Comparison of ENCODE assay signal across 11 cellular contexts in genomic region chr13:23621316-23621645, GRCh38. TPM values are rescaled to one million over a fixed set of nuclear protein-coding genes. Genes with fewer than 3 reads are reported as not detected.
DNase-seq lines count a peak whose midpoint lies in the region; ATAC-seq and TF ChIP-seq lines count a peak whose summit lies in the region.
"Had no signal": no experiment of that assay in that cellular context is flagged by ENCODE, and none has a peak within 500 bp of the region (broad histone marks: within the 10 kb centered on the region; RNA-seq: fewer than 3 reads in every experiment).

No MANE protein-coding gene starts in this region.

- H3K36me3 Mint-ChIP-seq in chondrocyte (ENCODE audit: low read depth) (peaks cover 2% of the 10 kb centered on the region), neural crest cell (ENCODE audit: low read depth) (peaks cover 30% of the 10 kb centered on the region)
- H3K36me3 Mint-ChIP-seq: activated naive CD8-positive, alpha-beta T cell had no signal

- TF ChIP-seq CTCF in GM12865 (IDR thresholded peaks at IDR 0.05; ENCODE audit: insufficient read depth, low read depth, low read length, missing control alignments), result no peak
- no peak for TF ChIP-seq CTCF in chondrocyte (IDR thresholded peaks at IDR 0.05)
- no peak for TF ChIP-seq CTCF in neural crest cell (conservative IDR thresholded peaks at IDR 0.05)

- peak; percentile 52 for ATAC-seq in HG02798 (IDR thresholded peaks at IDR 0.05; ENCODE audit: poor library complexity, unreplicated experiment)
- no peak for ATAC-seq in GM21360 (IDR thresholded peaks at IDR 0.05; ENCODE audit: unreplicated experiment)
- ATAC-seq in GM19328 (IDR thresholded peaks at IDR 0.05; ENCODE audit: unreplicated experiment), result no peak

- H3K4me1 Mint-ChIP-seq in chondrocyte (ENCODE audit: low read depth) (peaks cover 36% of the 10 kb centered on the region), neural crest cell (peaks cover 20% of the 10 kb centered on the region)

- H3K4me3 Mint-ChIP-seq in chondrocyte (ENCODE audit: unreplicated experiment) (no peak overlapping the region), neural crest cell (no peak overlapping the region)
- H3K4me3 Mint-ChIP-seq: activated naive CD8-positive, alpha-beta T cell; mesothelial cell of epicardium had no signal

- peak overlapping the region; percentile 69 for H3K27ac Mint-ChIP-seq in chondrocyte (ENCODE audit: unreplicated experiment)
- H3K27ac Mint-ChIP-seq in neural crest cell (ENCODE audit: unreplicated experiment), result peak overlapping the region; percentile 24
- H3K27ac Mint-ChIP-seq: activated naive CD8-positive, alpha-beta T cell; mesothelial cell of epicardium had no signal

- H3K4me3 ChIP-seq in GM12865 (ENCODE audit: low read depth, low read length), result no peak overlapping the region

- DNase-seq in GM12865 (ENCODE audit: low read depth), result peak; percentile 70
- DNase-seq in chondrocyte (ENCODE audit: low spot score), result no peak
- DNase-seq in neural crest cell (ENCODE audit: low read depth, low spot score), result no peak
- DNase-seq in H4 (ENCODE audit: low spot score), result no peak
- DNase-seq in T-helper 2 cell, result no peak
- DNase-seq: NCI-H69 had no signal

- H3K27me3 Mint-ChIP-seq in chondrocyte (ENCODE audit: low read depth) (no peaks in the 10 kb centered on the region), neural crest cell (ENCODE audit: low read depth) (no peaks in the 10 kb centered on the region)

- peaks cover 6% of the 10 kb centered on the region for H3K9me3 Mint-ChIP-seq in chondrocyte (ENCODE audit: low read depth)
- H3K9me3 Mint-ChIP-seq in neural crest cell, result peaks cover 4% of the 10 kb centered on the region

RNA-seq across cellular contexts. Expression of gene TNFRSF19, which starts 51.1 kb away (rescaled TPM):
- total RNA-seq in chondrocyte (1.2 to 1.7 TPM (median 1.3 TPM) in 3 replicates), neural crest cell (74.8 and 76.1 TPM in 2 replicates)
- total RNA-seq in H4 (2014; rRNA removed; shearing (Covaris generic)), result 0.12 and 0.33 TPM in 2 replicates

Comparison
In these comparisons a context has a peak if more than half of its experiments do, and no peak if none do; other contexts are left out.
1. RNA of gene TNFRSF19, which starts 51.1 kb away (total RNA-seq): 74.8 to 76.1 TPM in neural crest cell; 1.2 to 1.7 TPM in chondrocyte and 0.12 to 0.33 TPM in H4; every median in the first group is over 10 times any median in the second.